8 cellular contexts compared by ENCODE assay signal in the genomic region with DNA sequence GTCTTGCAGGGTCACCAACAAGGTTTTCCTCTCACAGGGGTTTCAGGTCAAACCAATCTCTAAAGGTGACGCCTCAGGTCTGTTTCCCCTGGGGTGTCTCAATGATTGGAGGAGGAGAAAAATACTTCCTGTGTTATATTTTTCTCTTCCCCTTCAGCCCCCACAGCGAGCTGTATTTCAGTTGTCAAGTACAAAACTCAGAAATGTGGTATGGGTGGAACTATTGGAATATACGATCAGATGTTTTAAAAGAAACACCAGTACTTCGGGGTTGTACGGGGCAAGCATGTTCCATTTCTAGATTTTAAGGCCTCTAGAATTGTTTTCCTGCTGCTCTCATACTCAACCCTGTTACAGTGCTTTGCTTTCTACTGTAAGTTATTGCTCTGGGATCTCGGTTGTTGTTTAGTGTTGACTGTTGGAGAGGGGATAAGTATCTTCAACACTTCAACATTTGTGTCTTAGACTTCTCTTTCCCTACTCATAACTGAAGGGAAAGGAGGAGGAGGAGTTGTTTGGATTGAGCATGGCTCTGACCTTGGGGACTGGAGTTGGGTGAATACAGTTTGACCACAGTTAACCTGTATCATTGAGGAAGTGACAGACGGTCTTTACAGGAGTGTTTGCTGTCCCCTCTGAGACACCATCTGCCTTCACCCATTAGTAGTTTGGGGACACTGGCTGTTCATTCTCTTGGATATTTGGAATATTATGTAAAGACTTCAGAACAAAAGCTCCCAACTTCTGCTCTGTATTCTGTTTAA. TPM values are rescaled to one million over a fixed set of nuclear protein-coding genes. Genes with fewer than 3 reads are reported as not detected.
DNase-seq lines count a peak whose midpoint lies in the region; ATAC-seq and TF ChIP-seq lines count a peak whose summit lies in the region.

No MANE protein-coding gene starts in this region.

- peak overlapping the region; percentile 85 for H3K4me3 ChIP-seq in astrocyte of the spinal cord (ENCODE audit: low read depth, low read length)
- H3K4me3 ChIP-seq in vagina, result peak overlapping the region; percentile 63 to 94

- no peaks in the 10 kb centered on the region for H3K36me3 ChIP-seq in vagina

- no peaks in the 10 kb centered on the region for H3K27me3 Mint-ChIP-seq in memory B cell

- no peak for TF ChIP-seq POLR2A in vagina (IDR thresholded peaks at IDR 0.05)

- in situ Hi-C loops in KBM-7 (cut with MboI; ENCODE audit: low pct_unique_long_range_greater_than_20kb, low sequenced_read_pairs), result no loop called here
- in situ Hi-C loops in astrocyte of the spinal cord (cut with HindIII; ENCODE audit: low sequenced_read_pairs), result no loop called here

- H3K4me1 ChIP-seq in vagina, result peaks cover 71% of the 10 kb centered on the region

- H3K27me3 ChIP-seq in vagina, result no peaks in the 10 kb centered on the region

- peak; percentile 37 for ATAC-seq in memory B cell (ENCODE audit: low read depth)
- ATAC-seq in HG03135 (IDR thresholded peaks at IDR 0.05; ENCODE audit: unreplicated experiment), result no peak
- ATAC-seq in GM19463 (IDR thresholded peaks at IDR 0.05; ENCODE audit: unreplicated experiment), result no peak

- intact Hi-C loops in vagina (cut with DNase I), result loop anchor here (5.0 kb wide), 1 partner anchor 36 kb away; no protein-coding TSS in a partner anchor

- H3K36me3 Mint-ChIP-seq in memory B cell, result peaks cover 6% of the 10 kb centered on the region

- DNase-seq in NK-92 treated with Interleukin-12 subunit alpha and Interleukin-12 subunit beta, amount 100 ng/mL, for 24 hours (lab: John Stamatoyannopoulos, UW), result peak; percentile 51
- DNase-seq in NK-92 (lab: John Stamatoyannopoulos, UW; ENCODE audit: unreplicated experiment), result no peak
- peak; percentile 45 for DNase-seq in KBM-7
- no peak for DNase-seq in astrocyte of the spinal cord (ENCODE audit: low read depth, low spot score)
- DNase-seq in memory B cell (ENCODE audit: low spot score in 2 of 2), result peak in 1 of 2 donors; percentile 33
- DNase-seq in vagina (ENCODE audit: extremely low spot score in 2 of 2), result no peak

- no peaks in the 10 kb centered on the region for H3K9me3 ChIP-seq in vagina

- peaks cover 56% of the 10 kb centered on the region for H3K4me1 Mint-ChIP-seq in memory B cell

- H3K27ac Mint-ChIP-seq in memory B cell, result peak overlapping the region; percentile 94

- H3K9me3 Mint-ChIP-seq in memory B cell, result no peaks in the 10 kb centered on the region

- H3K27ac ChIP-seq in vagina, result peak overlapping the region; percentile 98

- TF ChIP-seq CTCF in astrocyte of the spinal cord (IDR thresholded peaks at IDR 0.05; ENCODE audit: low read depth, low read length) (no peak), vagina (IDR thresholded peaks at IDR 0.05) (no peak)

- peak overlapping the region; percentile 97 for H3K4me3 Mint-ChIP-seq in memory B cell

RNA-seq across cellular contexts. Expression of gene MAPKAPK2, which starts 2.0 kb away (rescaled TPM):
- total RNA-seq in vagina, result 51.1 TPM

RNA-seq across cellular contexts. Expression of gene DYRK3, which starts 51.3 kb away (rescaled TPM):
- 5.9 TPM for total RNA-seq in vagina

Comparison
In these comparisons a context has a peak if more than half of its experiments do, and no peak if none do; other contexts are left out.
1. DNase-seq: peak in NK-92 treated with Interleukin-12 subunit alpha and Interleukin-12 subunit beta, amount 100 ng/mL, for 24 hours (single experiment) and KBM-7 (single experiment); none in NK-92 (single experiment), astrocyte of the spinal cord (single experiment) and vagina (0 of 2).